1 cellular context compared by ENCODE assay signal in the genomic region with DNA sequence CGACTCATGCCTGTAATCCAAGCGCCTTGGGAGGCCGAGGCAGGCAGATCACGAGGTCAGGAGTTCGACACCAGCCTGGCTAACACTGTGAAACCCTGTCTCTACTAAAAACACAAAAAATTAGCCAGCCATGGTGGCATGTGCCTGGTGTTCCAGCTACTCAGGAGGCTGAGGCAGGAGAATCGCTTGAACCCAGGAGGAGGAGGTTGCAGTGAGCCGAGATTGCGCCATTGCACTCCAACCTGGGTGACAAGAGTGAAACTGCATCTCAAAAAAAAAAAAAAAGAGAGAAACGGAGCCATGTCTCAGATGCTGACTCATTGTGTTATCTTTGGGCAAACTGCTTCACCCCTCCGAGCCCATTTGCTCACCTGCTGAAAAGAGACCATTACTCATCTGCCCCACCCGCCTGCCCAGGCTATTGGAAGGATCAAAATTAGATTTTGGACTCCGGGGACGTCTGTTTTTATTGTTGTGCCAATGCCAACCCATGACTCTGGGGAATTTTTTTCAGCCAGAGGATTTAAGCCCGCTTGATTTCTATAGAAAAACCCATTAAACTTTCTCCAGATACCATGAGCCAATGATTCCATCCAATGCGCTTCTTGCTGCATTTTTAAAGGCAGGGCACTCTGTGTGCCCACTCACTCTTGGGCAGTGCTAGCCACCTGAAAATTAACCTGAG.
TF ChIP-seq lines count a peak whose summit lies in the region.

No MANE protein-coding gene starts in this region.

TF ChIP-seq in K562, 482 proteins besides CTCF, POLR2A, EP300 and RAD21 (continued from another document and continues in another):
- TF ChIP-seq, protein P1, sequence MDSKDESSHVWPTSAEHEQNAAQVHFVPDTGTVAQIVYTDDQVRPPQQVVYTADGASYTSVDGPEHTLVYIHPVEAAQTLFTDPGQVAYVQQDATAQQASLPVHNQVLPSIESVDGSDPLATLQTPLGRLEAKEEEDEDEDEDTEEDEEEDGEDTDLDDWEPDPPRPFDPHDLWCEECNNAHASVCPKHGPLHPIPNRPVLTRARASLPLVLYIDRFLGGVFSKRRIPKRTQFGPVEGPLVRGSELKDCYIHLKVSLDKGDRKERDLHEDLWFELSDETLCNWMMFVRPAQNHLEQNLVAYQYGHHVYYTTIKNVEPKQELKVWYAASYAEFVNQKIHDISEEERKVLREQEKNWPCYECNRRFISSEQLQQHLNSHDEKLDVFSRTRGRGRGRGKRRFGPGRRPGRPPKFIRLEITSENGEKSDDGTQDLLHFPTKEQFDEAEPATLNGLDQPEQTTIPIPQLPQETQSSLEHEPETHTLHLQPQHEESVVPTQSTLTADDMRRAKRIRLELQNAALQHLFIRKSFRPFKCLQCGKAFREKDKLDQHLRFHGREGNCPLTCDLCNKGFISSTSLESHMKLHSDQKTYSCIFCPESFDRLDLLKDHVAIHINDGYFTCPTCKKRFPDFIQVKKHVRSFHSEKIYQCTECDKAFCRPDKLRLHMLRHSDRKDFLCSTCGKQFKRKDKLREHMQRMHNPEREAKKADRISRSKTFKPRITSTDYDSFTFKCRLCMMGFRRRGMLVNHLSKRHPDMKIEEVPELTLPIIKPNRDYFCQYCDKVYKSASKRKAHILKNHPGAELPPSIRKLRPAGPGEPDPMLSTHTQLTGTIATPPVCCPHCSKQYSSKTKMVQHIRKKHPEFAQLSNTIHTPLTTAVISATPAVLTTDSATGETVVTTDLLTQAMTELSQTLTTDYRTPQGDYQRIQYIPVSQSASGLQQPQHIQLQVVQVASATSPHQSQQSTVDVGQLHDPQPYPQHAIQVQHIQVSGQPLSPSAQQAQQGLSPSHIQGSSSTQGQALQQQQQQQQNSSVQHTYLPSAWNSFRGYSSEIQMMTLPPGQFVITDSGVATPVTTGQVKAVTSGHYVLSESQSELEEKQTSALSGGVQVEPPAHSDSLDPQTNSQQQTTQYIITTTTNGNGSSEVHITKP (IDR thresholded peaks at IDR 0.05; ENCODE audit: partially characterized antibody), result peak; percentile 7
- no peak for TF ChIP-seq NFIX (CRISPR knock-in tag; IDR thresholded peaks at IDR 0.05; ENCODE audit: low read depth)
- TF ChIP-seq CHD4 (IDR thresholded peaks at IDR 0.05; ENCODE audit: insufficient read depth, insufficient replicate concordance, low read depth, low read length, poor library complexity, severe bottlenecking), result peak; percentile 37
- TF ChIP-seq MYNN (IDR thresholded peaks at IDR 0.05), result peak; percentile 87
- TF ChIP-seq MYNN (CRISPR knock-in tag; IDR thresholded peaks at IDR 0.05), result no peak
- TF ChIP-seq NCOA1 (IDR thresholded peaks at IDR 0.05; ENCODE audit: low read depth), result peak; percentile 43; the same call in 1 of the 2 replicates
- peak in 1 of 2 experiments; percentile 38; a peak in 1 of 4 replicates for TF ChIP-seq ETV6 (IDR thresholded peaks at IDR 0.05; ENCODE audit: borderline replicate concordance in 1 of 2, low read depth in 2 of 2, low read length in 1 of 2)
- TF ChIP-seq ETV6 (CRISPR knock-in tag; IDR thresholded peaks at IDR 0.05; ENCODE audit: borderline replicate concordance), result no peak
- TF ChIP-seq NR2F6 (CRISPR knock-in tag; IDR thresholded peaks at IDR 0.05), result no peak
- TF ChIP-seq MTA1 (IDR thresholded peaks at IDR 0.05; ENCODE audit: borderline replicate concordance), result no peak
- TF ChIP-seq MEF2A (IDR thresholded peaks at IDR 0.05; ENCODE audit: control insufficient read depth, low read depth, low read length), result peak; percentile 94
- peak; percentile 30 for TF ChIP-seq PHF20 (IDR thresholded peaks at IDR 0.05; ENCODE audit: partially characterized antibody)
- TF ChIP-seq ZNF695 (CRISPR knock-in tag; IDR thresholded peaks at IDR 0.05), result no peak
- no peak for TF ChIP-seq NCOA6 (IDR thresholded peaks at IDR 0.05)
- no peak for TF ChIP-seq ZNF764 (CRISPR knock-in tag; IDR thresholded peaks at IDR 0.05; ENCODE audit: low read depth)
- TF ChIP-seq, protein P2, sequence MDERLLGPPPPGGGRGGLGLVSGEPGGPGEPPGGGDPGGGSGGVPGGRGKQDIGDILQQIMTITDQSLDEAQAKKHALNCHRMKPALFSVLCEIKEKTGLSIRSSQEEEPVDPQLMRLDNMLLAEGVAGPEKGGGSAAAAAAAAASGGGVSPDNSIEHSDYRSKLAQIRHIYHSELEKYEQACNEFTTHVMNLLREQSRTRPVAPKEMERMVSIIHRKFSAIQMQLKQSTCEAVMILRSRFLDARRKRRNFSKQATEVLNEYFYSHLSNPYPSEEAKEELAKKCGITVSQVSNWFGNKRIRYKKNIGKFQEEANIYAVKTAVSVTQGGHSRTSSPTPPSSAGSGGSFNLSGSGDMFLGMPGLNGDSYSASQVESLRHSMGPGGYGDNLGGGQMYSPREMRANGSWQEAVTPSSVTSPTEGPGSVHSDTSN (CRISPR knock-in tag; IDR thresholded peaks at IDR 0.05; ENCODE audit: low read depth), result no peak
- TF ChIP-seq, protein P2 (tag; conservative IDR thresholded peaks at IDR 0.05; ENCODE audit: low read depth), result peak; percentile 83
- no peak for TF ChIP-seq TBP (optimal IDR thresholded peaks at IDR 0.05; ENCODE audit: low read depth, low read length)
- no peak for TF ChIP-seq ATF1 (CRISPR knock-in tag; IDR thresholded peaks at IDR 0.05)
- peak; percentile 50; the same call in 1 of the 2 replicates for TF ChIP-seq ATF1 (tag; IDR thresholded peaks at IDR 0.05)
- TF ChIP-seq, protein P3, sequence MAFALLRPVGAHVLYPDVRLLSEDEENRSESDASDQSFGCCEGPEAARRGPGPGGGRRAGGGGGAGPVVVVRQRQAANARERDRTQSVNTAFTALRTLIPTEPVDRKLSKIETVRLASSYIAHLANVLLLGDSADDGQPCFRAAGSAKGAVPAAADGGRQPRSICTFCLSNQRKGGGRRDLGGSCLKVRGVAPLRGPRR (CRISPR knock-in tag; IDR thresholded peaks at IDR 0.05), result no peak
- TF ChIP-seq YY1 (IDR thresholded peaks at IDR 0.05; ENCODE audit: borderline replicate concordance in 1 of 3, control insufficient read depth in 1 of 3, extremely low read depth in 1 of 3, insufficient read depth in 3 of 3, insufficient read length in 1 of 3, insufficient replicate concordance in 2 of 3, low read depth in 1 of 3, low read length in 2 of 3), result peak in 1 of 3 experiments; percentile 26
- TF ChIP-seq HDGF (IDR thresholded peaks at IDR 0.05), result peak; percentile 58; the same call in 1 of the 2 replicates
- TF ChIP-seq, protein P4, sequence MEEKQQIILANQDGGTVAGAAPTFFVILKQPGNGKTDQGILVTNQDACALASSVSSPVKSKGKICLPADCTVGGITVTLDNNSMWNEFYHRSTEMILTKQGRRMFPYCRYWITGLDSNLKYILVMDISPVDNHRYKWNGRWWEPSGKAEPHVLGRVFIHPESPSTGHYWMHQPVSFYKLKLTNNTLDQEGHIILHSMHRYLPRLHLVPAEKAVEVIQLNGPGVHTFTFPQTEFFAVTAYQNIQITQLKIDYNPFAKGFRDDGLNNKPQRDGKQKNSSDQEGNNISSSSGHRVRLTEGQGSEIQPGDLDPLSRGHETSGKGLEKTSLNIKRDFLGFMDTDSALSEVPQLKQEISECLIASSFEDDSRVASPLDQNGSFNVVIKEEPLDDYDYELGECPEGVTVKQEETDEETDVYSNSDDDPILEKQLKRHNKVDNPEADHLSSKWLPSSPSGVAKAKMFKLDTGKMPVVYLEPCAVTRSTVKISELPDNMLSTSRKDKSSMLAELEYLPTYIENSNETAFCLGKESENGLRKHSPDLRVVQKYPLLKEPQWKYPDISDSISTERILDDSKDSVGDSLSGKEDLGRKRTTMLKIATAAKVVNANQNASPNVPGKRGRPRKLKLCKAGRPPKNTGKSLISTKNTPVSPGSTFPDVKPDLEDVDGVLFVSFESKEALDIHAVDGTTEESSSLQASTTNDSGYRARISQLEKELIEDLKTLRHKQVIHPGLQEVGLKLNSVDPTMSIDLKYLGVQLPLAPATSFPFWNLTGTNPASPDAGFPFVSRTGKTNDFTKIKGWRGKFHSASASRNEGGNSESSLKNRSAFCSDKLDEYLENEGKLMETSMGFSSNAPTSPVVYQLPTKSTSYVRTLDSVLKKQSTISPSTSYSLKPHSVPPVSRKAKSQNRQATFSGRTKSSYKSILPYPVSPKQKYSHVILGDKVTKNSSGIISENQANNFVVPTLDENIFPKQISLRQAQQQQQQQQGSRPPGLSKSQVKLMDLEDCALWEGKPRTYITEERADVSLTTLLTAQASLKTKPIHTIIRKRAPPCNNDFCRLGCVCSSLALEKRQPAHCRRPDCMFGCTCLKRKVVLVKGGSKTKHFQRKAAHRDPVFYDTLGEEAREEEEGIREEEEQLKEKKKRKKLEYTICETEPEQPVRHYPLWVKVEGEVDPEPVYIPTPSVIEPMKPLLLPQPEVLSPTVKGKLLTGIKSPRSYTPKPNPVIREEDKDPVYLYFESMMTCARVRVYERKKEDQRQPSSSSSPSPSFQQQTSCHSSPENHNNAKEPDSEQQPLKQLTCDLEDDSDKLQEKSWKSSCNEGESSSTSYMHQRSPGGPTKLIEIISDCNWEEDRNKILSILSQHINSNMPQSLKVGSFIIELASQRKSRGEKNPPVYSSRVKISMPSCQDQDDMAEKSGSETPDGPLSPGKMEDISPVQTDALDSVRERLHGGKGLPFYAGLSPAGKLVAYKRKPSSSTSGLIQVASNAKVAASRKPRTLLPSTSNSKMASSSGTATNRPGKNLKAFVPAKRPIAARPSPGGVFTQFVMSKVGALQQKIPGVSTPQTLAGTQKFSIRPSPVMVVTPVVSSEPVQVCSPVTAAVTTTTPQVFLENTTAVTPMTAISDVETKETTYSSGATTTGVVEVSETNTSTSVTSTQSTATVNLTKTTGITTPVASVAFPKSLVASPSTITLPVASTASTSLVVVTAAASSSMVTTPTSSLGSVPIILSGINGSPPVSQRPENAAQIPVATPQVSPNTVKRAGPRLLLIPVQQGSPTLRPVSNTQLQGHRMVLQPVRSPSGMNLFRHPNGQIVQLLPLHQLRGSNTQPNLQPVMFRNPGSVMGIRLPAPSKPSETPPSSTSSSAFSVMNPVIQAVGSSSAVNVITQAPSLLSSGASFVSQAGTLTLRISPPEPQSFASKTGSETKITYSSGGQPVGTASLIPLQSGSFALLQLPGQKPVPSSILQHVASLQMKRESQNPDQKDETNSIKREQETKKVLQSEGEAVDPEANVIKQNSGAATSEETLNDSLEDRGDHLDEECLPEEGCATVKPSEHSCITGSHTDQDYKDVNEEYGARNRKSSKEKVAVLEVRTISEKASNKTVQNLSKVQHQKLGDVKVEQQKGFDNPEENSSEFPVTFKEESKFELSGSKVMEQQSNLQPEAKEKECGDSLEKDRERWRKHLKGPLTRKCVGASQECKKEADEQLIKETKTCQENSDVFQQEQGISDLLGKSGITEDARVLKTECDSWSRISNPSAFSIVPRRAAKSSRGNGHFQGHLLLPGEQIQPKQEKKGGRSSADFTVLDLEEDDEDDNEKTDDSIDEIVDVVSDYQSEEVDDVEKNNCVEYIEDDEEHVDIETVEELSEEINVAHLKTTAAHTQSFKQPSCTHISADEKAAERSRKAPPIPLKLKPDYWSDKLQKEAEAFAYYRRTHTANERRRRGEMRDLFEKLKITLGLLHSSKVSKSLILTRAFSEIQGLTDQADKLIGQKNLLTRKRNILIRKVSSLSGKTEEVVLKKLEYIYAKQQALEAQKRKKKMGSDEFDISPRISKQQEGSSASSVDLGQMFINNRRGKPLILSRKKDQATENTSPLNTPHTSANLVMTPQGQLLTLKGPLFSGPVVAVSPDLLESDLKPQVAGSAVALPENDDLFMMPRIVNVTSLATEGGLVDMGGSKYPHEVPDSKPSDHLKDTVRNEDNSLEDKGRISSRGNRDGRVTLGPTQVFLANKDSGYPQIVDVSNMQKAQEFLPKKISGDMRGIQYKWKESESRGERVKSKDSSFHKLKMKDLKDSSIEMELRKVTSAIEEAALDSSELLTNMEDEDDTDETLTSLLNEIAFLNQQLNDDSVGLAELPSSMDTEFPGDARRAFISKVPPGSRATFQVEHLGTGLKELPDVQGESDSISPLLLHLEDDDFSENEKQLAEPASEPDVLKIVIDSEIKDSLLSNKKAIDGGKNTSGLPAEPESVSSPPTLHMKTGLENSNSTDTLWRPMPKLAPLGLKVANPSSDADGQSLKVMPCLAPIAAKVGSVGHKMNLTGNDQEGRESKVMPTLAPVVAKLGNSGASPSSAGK (IDR thresholded peaks at IDR 0.05), result 0 out of 2 replicates have a peak, but pooled peaks have one; percentile 16
- no peak for TF ChIP-seq ARID2 (IDR thresholded peaks at IDR 0.05)
- peak; percentile 94 for TF ChIP-seq HDAC2 (IDR thresholded peaks at IDR 0.05)
- TF ChIP-seq SMAD4 (CRISPR knock-in tag; conservative IDR thresholded peaks at IDR 0.05), result no peak
- TF ChIP-seq, protein P5, sequence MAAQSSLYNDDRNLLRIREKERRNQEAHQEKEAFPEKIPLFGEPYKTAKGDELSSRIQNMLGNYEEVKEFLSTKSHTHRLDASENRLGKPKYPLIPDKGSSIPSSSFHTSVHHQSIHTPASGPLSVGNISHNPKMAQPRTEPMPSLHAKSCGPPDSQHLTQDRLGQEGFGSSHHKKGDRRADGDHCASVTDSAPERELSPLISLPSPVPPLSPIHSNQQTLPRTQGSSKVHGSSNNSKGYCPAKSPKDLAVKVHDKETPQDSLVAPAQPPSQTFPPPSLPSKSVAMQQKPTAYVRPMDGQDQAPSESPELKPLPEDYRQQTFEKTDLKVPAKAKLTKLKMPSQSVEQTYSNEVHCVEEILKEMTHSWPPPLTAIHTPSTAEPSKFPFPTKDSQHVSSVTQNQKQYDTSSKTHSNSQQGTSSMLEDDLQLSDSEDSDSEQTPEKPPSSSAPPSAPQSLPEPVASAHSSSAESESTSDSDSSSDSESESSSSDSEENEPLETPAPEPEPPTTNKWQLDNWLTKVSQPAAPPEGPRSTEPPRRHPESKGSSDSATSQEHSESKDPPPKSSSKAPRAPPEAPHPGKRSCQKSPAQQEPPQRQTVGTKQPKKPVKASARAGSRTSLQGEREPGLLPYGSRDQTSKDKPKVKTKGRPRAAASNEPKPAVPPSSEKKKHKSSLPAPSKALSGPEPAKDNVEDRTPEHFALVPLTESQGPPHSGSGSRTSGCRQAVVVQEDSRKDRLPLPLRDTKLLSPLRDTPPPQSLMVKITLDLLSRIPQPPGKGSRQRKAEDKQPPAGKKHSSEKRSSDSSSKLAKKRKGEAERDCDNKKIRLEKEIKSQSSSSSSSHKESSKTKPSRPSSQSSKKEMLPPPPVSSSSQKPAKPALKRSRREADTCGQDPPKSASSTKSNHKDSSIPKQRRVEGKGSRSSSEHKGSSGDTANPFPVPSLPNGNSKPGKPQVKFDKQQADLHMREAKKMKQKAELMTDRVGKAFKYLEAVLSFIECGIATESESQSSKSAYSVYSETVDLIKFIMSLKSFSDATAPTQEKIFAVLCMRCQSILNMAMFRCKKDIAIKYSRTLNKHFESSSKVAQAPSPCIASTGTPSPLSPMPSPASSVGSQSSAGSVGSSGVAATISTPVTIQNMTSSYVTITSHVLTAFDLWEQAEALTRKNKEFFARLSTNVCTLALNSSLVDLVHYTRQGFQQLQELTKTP (IDR thresholded peaks at IDR 0.05; ENCODE audit: low read depth in 1 of 2, partially characterized antibody in 2 of 2), result peak in 1 of 2 experiments; percentile 18
- no peak for TF ChIP-seq NR1H2 (CRISPR knock-in tag; IDR thresholded peaks at IDR 0.05)
- peak; percentile 96 for TF ChIP-seq FOSL1 (tag; conservative IDR thresholded peaks at IDR 0.05)
- TF ChIP-seq ZEB2 (IDR thresholded peaks at IDR 0.05), result peak; percentile 95
- peak; percentile 88; the same call in 1 of the 2 replicates for TF ChIP-seq ZBTB7A (IDR thresholded peaks at IDR 0.05; ENCODE audit: borderline replicate concordance, control insufficient read depth, low read depth, low read length)
- TF ChIP-seq SMAD2 (IDR thresholded peaks at IDR 0.05; ENCODE audit: low read depth, low read length), result no peak
- TF ChIP-seq MAFF (IDR thresholded peaks at IDR 0.05; ENCODE audit: low read length), result peak; percentile 90
